ENCODE assay signal across 21 cellular contexts in genomic region chr5:1039706-1040260, GRCh38. TPM values are rescaled to one million over a fixed set of nuclear protein-coding genes. Genes with fewer than 3 reads are reported as not detected.
DNase-seq lines count a peak whose midpoint lies in the region; ATAC-seq and TF ChIP-seq lines count a peak whose summit lies in the region.
"Had no signal": no experiment of that assay in that cellular context is flagged by ENCODE, and none has a peak within 500 bp of the region (broad histone marks: within the 10 kb centered on the region; RNA-seq: fewer than 3 reads in every experiment).

No MANE protein-coding gene starts in this region.

- no peak overlapping the region for H3K4me3 Mint-ChIP-seq in neural crest cell
- no peak overlapping the region for H3K4me3 Mint-ChIP-seq in nephron progenitor cell
- H3K4me3 Mint-ChIP-seq: CD4-positive, alpha-beta memory T cell; HFFc6 had no signal

- peak; percentile 23 for DNase-seq in left ventricle myocardium superior
- no peak for DNase-seq in heart right ventricle
- DNase-seq in SK-N-MC (ENCODE audit: low read depth, low spot score), result peak; percentile 57
- DNase-seq in neural crest cell (ENCODE audit: low read depth, low spot score), result no peak
- peak; percentile 70 for DNase-seq in posterior vena cava (ENCODE audit: low spot score)
- no peak for DNase-seq in OCI-M2 (lab: John Stamatoyannopoulos, UW; ENCODE audit: unreplicated experiment)
- DNase-seq in DMS114 treated with DMSO at 0.1 percent for 48 hours (lab: John Stamatoyannopoulos, UW; ENCODE audit: unreplicated experiment), result no peak
- DNase-seq in nephron progenitor cell, result no peak
- DNase-seq: C1 segment of cervical spinal cord; Calu3; CD4-positive, alpha-beta memory T cell; COR-L47; DMS79; EL; GDM1; GOT3; HFFc6 had no signal

- ATAC-seq in left ventricle myocardium superior (no peak), heart right ventricle (no peak)
- ATAC-seq: A549, GM12878 had no signal

- H3K9ac ChIP-seq in SK-N-MC (ENCODE audit: insufficient read length), result no peak overlapping the region

- H3K27me3 ChIP-seq in heart right ventricle, result no peaks in the 10 kb centered on the region

- H3K9me3 Mint-ChIP-seq in neural crest cell, result peaks cover 44% of the 10 kb centered on the region
- H3K9me3 Mint-ChIP-seq in nephron progenitor cell, result peaks cover 54% of the 10 kb centered on the region

- H3K4me1 Mint-ChIP-seq in neural crest cell (peaks cover 10% of the 10 kb centered on the region), nephron progenitor cell (peaks cover 5% of the 10 kb centered on the region)

- H3K27ac Mint-ChIP-seq in neural crest cell (ENCODE audit: unreplicated experiment) (peak overlapping the region; percentile 71), nephron progenitor cell (no peak overlapping the region)
- H3K27ac Mint-ChIP-seq: CD4-positive, alpha-beta memory T cell; HFFc6 had no signal

- H3K4me3 ChIP-seq in heart right ventricle (no peak overlapping the region), SK-N-MC (peak overlapping the region; percentile 76)
- H3K4me3 ChIP-seq: A549, GM12878, HAP-1 had no signal

- H3K36me3 ChIP-seq in heart right ventricle (no peaks in the 10 kb centered on the region), SK-N-MC (ENCODE audit: insufficient read depth, low read length) (no peaks in the 10 kb centered on the region)
- H3K36me3 ChIP-seq: HAP-1 had no signal

- H3K27ac ChIP-seq in heart right ventricle, result no peak overlapping the region
- H3K27ac ChIP-seq in SK-N-MC, result peak overlapping the region; percentile 96
- H3K27ac ChIP-seq: A549 had no signal

- H3K36me3 Mint-ChIP-seq in neural crest cell (ENCODE audit: low read depth) (peaks cover 42% of the 10 kb centered on the region), nephron progenitor cell (ENCODE audit: low read depth) (peaks cover 15% of the 10 kb centered on the region)
- H3K36me3 Mint-ChIP-seq: CD4-positive, alpha-beta memory T cell had no signal

- no peaks in the 10 kb centered on the region for H3K9me3 ChIP-seq in heart right ventricle
- 0 out of 2 replicates have a peak, but pooled peaks cover 5% of the 10 kb centered on the region for H3K9me3 ChIP-seq in SK-N-MC (ENCODE audit: low read depth, low read length)
- H3K9me3 ChIP-seq: A549, HAP-1 had no signal

- H3K27me3 Mint-ChIP-seq in neural crest cell (ENCODE audit: low read depth), result no peaks in the 10 kb centered on the region
- H3K27me3 Mint-ChIP-seq in nephron progenitor cell (ENCODE audit: low read depth, poor library complexity), result no peaks in the 10 kb centered on the region

- TF ChIP-seq CTCF in heart right ventricle (IDR thresholded peaks at IDR 0.05) (no peak), neural crest cell (conservative IDR thresholded peaks at IDR 0.05) (no peak), nephron progenitor cell (IDR thresholded peaks at IDR 0.05) (no peak)

- intact Hi-C loops in left ventricle myocardium superior (cut with micrococcal nuclease), result no loop called here
- intact Hi-C loops in heart right ventricle (cut with DNase I), result no loop called here
- intact Hi-C loops in posterior vena cava (cut with DNase I), result no loop called here

- no peaks in the 10 kb centered on the region for H3K4me1 ChIP-seq in heart right ventricle
- H3K4me1 ChIP-seq: A549, HAP-1 had no signal

- WGBS in heart right ventricle, 2 donors, result 93 to 95% methylated on average over 16 to 17 of the region's 18 CpGs

RNA-seq across cellular contexts. Expression of gene NKD2, which starts 31.2 kb away (rescaled TPM):
- total RNA-seq in left ventricle myocardium superior (3.4 TPM), heart right ventricle (1 to 10 TPM in 7 of 10 donors, under 1 TPM in 3; 0.31 to 4.5 (median 1.5) TPM), neural crest cell (15.6 and 20.6 TPM in 2 replicates), posterior vena cava (1 to 10 TPM; 2.7 to 5.0 TPM)
- 10 to 100 TPM in 1 of 2 donors, 1 to 10 TPM in 1; 5.3 to 12.7 TPM for polyA plus RNA-seq in heart right ventricle
- total RNA-seq: CD4-positive, alpha-beta memory T cell; HFFc6 had no signal
- polyA plus RNA-seq: BJ; CD4-positive, alpha-beta memory T cell had no signal

Comparison
In these comparisons a context has a peak if more than half of its experiments do, and no peak if none do; other contexts are left out.
1. DNase-seq: peak in left ventricle myocardium superior (single experiment), SK-N-MC (single experiment) and posterior vena cava (single experiment); none in heart right ventricle (0 of 2), neural crest cell (single experiment), OCI-M2 (single experiment), DMS114 treated with DMSO at 0.1 percent for 48 hours (single experiment) and nephron progenitor cell (single experiment).